Comparison of ENCODE assay signal across 8 cellular contexts in the genomic region with DNA sequence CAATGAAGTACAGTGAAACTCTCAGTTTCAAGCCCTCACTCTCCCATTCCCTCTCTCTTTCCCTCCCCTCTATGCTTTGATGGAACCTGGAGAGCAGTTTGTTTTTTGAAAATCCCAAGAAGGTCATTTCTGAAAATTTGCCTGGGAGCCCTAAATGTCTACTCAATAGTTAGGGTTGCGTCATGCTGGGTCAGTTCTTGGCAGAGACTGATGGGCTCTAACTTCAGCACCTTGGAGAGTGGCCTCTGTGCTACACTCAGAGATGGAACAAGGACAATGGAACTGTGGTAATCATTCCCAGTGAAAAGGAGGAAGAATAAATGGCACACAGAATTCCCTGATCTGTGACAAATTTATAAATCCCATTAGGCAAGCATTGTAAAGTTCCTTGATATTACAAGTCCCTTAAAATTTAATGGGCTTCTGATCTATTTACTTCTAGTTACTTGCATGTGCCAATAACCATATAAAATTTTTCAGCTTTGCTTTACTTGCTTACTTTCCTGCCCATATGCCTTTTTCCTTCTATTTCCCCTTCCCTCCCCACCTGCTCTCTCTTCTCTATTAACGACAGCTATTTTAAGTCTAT.
DNase-seq lines count a peak whose midpoint lies in the region; ATAC-seq and TF ChIP-seq lines count a peak whose summit lies in the region.

No MANE protein-coding gene starts in this region.

- peak in 1 of 2 donors; percentile 14 for TF ChIP-seq RAD21 in liver (IDR thresholded peaks at IDR 0.05)

- H3K27ac ChIP-seq in body of pancreas = no peak overlapping the region
- no peak overlapping the region for H3K27ac ChIP-seq in liver (ENCODE audit: low read depth in 1 of 2, low read length in 2 of 2)

- H3K4me1 ChIP-seq in body of pancreas (no peaks in the 10 kb centered on the region), liver (ENCODE audit: control insufficient read depth in 4 of 4, insufficient read depth in 4 of 4, low read length in 3 of 4) (no peaks in the 10 kb centered on the region)

- H3K4me3 ChIP-seq in body of pancreas = no peak overlapping the region
- no peak overlapping the region for H3K4me3 ChIP-seq in liver (ENCODE audit: low read depth in 1 of 3, low read length in 3 of 3)

- TF ChIP-seq POLR2A in body of pancreas (IDR thresholded peaks at IDR 0.05) = no peak

- 4 to 7% methylated on average over 2 of the region's 2 CpGs for WGBS in body of pancreas, 2 donors
- WGBS in liver = 11% methylated on average over 2 of the region's 2 CpGs

- DNase-seq in Caki2 (ENCODE audit: low read depth) (peak; percentile 20), KG1 (lab: John Stamatoyannopoulos, UW) (peak; percentile 1), body of pancreas (peak; percentile 48 to 64 (median 56)), GOT3 (lab: John Stamatoyannopoulos, UW) (no peak)

- in situ Hi-C loops in Caki2 (cut with HindIII; ENCODE audit: low pct_unique_long_range_greater_than_20kb, low sequenced_read_pairs) = no loop called here

- intact Hi-C loops in body of pancreas (cut with DNase I) = no loop called here

- no peak overlapping the region for H3K9ac ChIP-seq in liver (ENCODE audit: low read depth in 1 of 2, low read length in 2 of 2)

- TF ChIP-seq CTCF in body of pancreas (IDR thresholded peaks at IDR 0.05) (no peak), liver (IDR thresholded peaks at IDR 0.05; ENCODE audit: low read depth, low read length, missing input control) (no peak)

- H3K9me3 ChIP-seq in body of pancreas = no peaks in the 10 kb centered on the region
- no peaks in the 10 kb centered on the region for H3K9me3 ChIP-seq in liver (ENCODE audit: control insufficient read depth in 4 of 4, low read length in 3 of 4)

- ATAC-seq in body of pancreas (peak; percentile 38), HG03159 (IDR thresholded peaks at IDR 0.05; ENCODE audit: unreplicated experiment) (no peak), HG03095 (IDR thresholded peaks at IDR 0.05; ENCODE audit: unreplicated experiment) (no peak), HG03139 (IDR thresholded peaks at IDR 0.05; ENCODE audit: unreplicated experiment) (no peak)

- H3K27me3 ChIP-seq in body of pancreas (no peaks in the 10 kb centered on the region), liver (ENCODE audit: control insufficient read depth in 4 of 4, insufficient read depth in 4 of 4, low read length in 3 of 4) (no peaks in the 10 kb centered on the region)

- H3K36me3 ChIP-seq in body of pancreas (replicated peaks in 1 of 2; ENCODE audit: insufficient read depth in 1 of 2, low read depth in 2 of 2) (no peaks in the 10 kb centered on the region), liver (ENCODE audit: control insufficient read depth in 4 of 4, insufficient read depth in 3 of 4, low read depth in 1 of 4, low read length in 3 of 4) (no peaks in the 10 kb centered on the region)

TF ChIP-seq in liver, 16 proteins besides CTCF, POLR2A, EP300 and RAD21:
- TF ChIP-seq HNF4G (IDR thresholded peaks at IDR 0.05) = no peak
- TF ChIP-seq NR2F2 (IDR thresholded peaks at IDR 0.05) = no peak
- TF ChIP-seq, protein P1, sequence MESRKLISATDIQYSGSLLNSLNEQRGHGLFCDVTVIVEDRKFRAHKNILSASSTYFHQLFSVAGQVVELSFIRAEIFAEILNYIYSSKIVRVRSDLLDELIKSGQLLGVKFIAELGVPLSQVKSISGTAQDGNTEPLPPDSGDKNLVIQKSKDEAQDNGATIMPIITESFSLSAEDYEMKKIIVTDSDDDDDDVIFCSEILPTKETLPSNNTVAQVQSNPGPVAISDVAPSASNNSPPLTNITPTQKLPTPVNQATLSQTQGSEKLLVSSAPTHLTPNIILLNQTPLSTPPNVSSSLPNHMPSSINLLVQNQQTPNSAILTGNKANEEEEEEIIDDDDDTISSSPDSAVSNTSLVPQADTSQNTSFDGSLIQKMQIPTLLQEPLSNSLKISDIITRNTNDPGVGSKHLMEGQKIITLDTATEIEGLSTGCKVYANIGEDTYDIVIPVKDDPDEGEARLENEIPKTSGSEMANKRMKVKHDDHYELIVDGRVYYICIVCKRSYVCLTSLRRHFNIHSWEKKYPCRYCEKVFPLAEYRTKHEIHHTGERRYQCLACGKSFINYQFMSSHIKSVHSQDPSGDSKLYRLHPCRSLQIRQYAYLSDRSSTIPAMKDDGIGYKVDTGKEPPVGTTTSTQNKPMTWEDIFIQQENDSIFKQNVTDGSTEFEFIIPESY (IDR thresholded peaks at IDR 0.05) = no peak
- no peak for TF ChIP-seq MAX (IDR thresholded peaks at IDR 0.05)
- no peak for TF ChIP-seq SP1 (IDR thresholded peaks at IDR 0.05)
- no peak for TF ChIP-seq JUND (IDR thresholded peaks at IDR 0.05)
- TF ChIP-seq ATF3 (IDR thresholded peaks at IDR 0.05) = peak; percentile 83
- TF ChIP-seq YY1 (IDR thresholded peaks at IDR 0.05) = no peak
- TF ChIP-seq, protein P2, sequence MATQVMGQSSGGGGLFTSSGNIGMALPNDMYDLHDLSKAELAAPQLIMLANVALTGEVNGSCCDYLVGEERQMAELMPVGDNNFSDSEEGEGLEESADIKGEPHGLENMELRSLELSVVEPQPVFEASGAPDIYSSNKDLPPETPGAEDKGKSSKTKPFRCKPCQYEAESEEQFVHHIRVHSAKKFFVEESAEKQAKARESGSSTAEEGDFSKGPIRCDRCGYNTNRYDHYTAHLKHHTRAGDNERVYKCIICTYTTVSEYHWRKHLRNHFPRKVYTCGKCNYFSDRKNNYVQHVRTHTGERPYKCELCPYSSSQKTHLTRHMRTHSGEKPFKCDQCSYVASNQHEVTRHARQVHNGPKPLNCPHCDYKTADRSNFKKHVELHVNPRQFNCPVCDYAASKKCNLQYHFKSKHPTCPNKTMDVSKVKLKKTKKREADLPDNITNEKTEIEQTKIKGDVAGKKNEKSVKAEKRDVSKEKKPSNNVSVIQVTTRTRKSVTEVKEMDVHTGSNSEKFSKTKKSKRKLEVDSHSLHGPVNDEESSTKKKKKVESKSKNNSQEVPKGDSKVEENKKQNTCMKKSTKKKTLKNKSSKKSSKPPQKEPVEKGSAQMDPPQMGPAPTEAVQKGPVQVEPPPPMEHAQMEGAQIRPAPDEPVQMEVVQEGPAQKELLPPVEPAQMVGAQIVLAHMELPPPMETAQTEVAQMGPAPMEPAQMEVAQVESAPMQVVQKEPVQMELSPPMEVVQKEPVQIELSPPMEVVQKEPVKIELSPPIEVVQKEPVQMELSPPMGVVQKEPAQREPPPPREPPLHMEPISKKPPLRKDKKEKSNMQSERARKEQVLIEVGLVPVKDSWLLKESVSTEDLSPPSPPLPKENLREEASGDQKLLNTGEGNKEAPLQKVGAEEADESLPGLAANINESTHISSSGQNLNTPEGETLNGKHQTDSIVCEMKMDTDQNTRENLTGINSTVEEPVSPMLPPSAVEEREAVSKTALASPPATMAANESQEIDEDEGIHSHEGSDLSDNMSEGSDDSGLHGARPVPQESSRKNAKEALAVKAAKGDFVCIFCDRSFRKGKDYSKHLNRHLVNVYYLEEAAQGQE (IDR thresholded peaks at IDR 0.05) = peak; percentile 100
- no peak for TF ChIP-seq FOXA1 (IDR thresholded peaks at IDR 0.05)
- no peak for TF ChIP-seq GABPA (IDR thresholded peaks at IDR 0.05 in 1 of 2, conservative IDR thresholded peaks at IDR 0.05 in 1 of 2)
TF ChIP-seq in liver: peak in this region for 2.
